In genomic region chr15:74365619-74366445, GRCh38 we compare ENCODE assay signal across 8 cellular contexts. TPM values are rescaled to one million over a fixed set of nuclear protein-coding genes. Genes with fewer than 3 reads are reported as not detected.
DNase-seq lines count a peak whose midpoint lies in the region; ATAC-seq and TF ChIP-seq lines count a peak whose summit lies in the region.

No MANE protein-coding gene starts in this region.

- TF ChIP-seq CTCF in AG10803 (conservative IDR thresholded peaks at IDR 0.05; ENCODE audit: low read length): no peak
- TF ChIP-seq CTCF in epithelial cell of proximal tubule (conservative IDR thresholded peaks at IDR 0.05; ENCODE audit: low read depth, low read length): no peak
- TF ChIP-seq CTCF in mucosa of descending colon (IDR thresholded peaks at IDR 0.05): no peak

- no peaks in the 10 kb centered on the region for H3K27me3 ChIP-seq in aorta (ENCODE audit: control insufficient read depth in 1 of 2, insufficient read depth in 2 of 2, low read length in 1 of 2)

- intact Hi-C loops in mucosa of descending colon (cut with DNase I, micrococcal nuclease) (no loop called here), aorta (cut with DNase I) (no loop called here)

- 4 to 5% methylated on average over 57 to 75 of the region's 75 CpGs for WGBS in aorta, 2 donors

- H3K27ac ChIP-seq in aorta (ENCODE audit: low read depth in 1 of 2, low read length in 2 of 2): no peak overlapping the region

- H3K9me3 ChIP-seq in mucosa of descending colon (no peaks in the 10 kb centered on the region), aorta (ENCODE audit: control insufficient read depth, low read length) (no peaks in the 10 kb centered on the region)

- H3K4me3 ChIP-seq in AG10803 (ENCODE audit: low read length): peak overlapping the region; percentile 64
- peak overlapping the region; percentile 65 for H3K4me3 ChIP-seq in epithelial cell of proximal tubule (ENCODE audit: low read depth, low read length)
- H3K4me3 ChIP-seq in mucosa of descending colon: no peak overlapping the region
- peak overlapping the region; percentile 9 to 45 for H3K4me3 ChIP-seq in aorta (ENCODE audit: low read length in 2 of 2)

- H3K4me1 ChIP-seq in mucosa of descending colon (ENCODE audit: low read depth): peaks cover 8% of the 10 kb centered on the region
- no peaks in the 10 kb centered on the region for H3K4me1 ChIP-seq in aorta (ENCODE audit: control insufficient read depth in 1 of 2, insufficient read depth in 2 of 2, low read length in 2 of 2)

- ATAC-seq in mucosa of descending colon: peak; percentile 79
- peak; percentile 81 for ATAC-seq in aorta (ENCODE audit: low FRiP score)
- ATAC-seq in HG02642 (IDR thresholded peaks at IDR 0.05; ENCODE audit: poor library complexity, unreplicated experiment): no peak
- ATAC-seq in GM21360 (IDR thresholded peaks at IDR 0.05; ENCODE audit: unreplicated experiment): no peak

- no peaks in the 10 kb centered on the region for H3K36me3 ChIP-seq in mucosa of descending colon (ENCODE audit: low read depth)
- H3K36me3 ChIP-seq in aorta (ENCODE audit: control insufficient read depth in 1 of 2, insufficient read depth in 2 of 2, low read length in 1 of 2): no peaks in the 10 kb centered on the region

- peak; percentile 67 for DNase-seq in AG10803 (ENCODE audit: low read depth)
- peak; percentile 43 for DNase-seq in NCI-H774 (lab: John Stamatoyannopoulos, UW)
- DNase-seq in epithelial cell of proximal tubule (ENCODE audit: low read depth): no peak
- peak in 1 of 3 donors; percentile 29 for DNase-seq in mucosa of descending colon
- DNase-seq in aorta: peak; percentile 65 to 87
- DNase-seq in cerebellar cortex (ENCODE audit: low spot score): no peak

RNA-seq across cellular contexts. Expression of gene CYP11A1, which starts 1.6 kb away (rescaled TPM):
- 0.87 and 2.6 TPM in 2 replicates for total RNA-seq in epithelial cell of proximal tubule
- under 1 TPM; 0.52 to 0.82 (median 0.60) TPM for total RNA-seq in mucosa of descending colon
- 1 to 10 TPM; 1.3 to 1.5 TPM for total RNA-seq in aorta
- under 1 TPM in 1 of 2 donors, not detected in 1; 0.10 TPM for polyA plus RNA-seq in aorta

Comparison
In these comparisons a context has a peak if more than half of its experiments do, and no peak if none do; other contexts are left out.
1. DNase-seq: peak in AG10803 (single experiment), NCI-H774 (single experiment) and aorta (2 of 2); none in epithelial cell of proximal tubule (single experiment) and cerebellar cortex (single experiment).
2. ATAC-seq: peak in mucosa of descending colon (single experiment) and aorta (single experiment); none in HG02642 (single experiment) and GM21360 (single experiment).